Comparison of ENCODE assay signal across 7 cellular contexts in genomic region chr5:62558941-62559340, GRCh38.
"Had no signal": no experiment of that assay in that cellular context is flagged by ENCODE, and none has a peak within 500 bp of the region (broad histone marks: within the 10 kb centered on the region; RNA-seq: fewer than 3 reads in every experiment).

No MANE protein-coding gene starts in this region.

- ATAC-seq: K562 had no signal

- DNase-seq: GM23248, GOT3, H7, HCEC 1CT, IMR-90, KG1 had no signal

- H3K4me3 ChIP-seq: GM23248, K562 had no signal
